In genomic region chr2:24122356-24123211, GRCh38 we compare ENCODE assay signal across 8 cellular contexts. TPM values are rescaled to one million over a fixed set of nuclear protein-coding genes. Genes with fewer than 3 reads are reported as not detected.
DNase-seq lines count a peak whose midpoint lies in the region; ATAC-seq lines count a peak whose summit lies in the region.

No MANE protein-coding gene starts in this region.

- H3K27me3 ChIP-seq in iPS-18a (ENCODE audit: control insufficient read depth, insufficient read depth, low read length), result peaks cover 9% of the 10 kb centered on the region

- H3K4me1 Mint-ChIP-seq in activated T-helper 1 cell treated with anti-CD3 and anti-CD28 coated beads, Interleukin-12 subunit alpha, Interleukin-12 subunit beta, Interleukin-2, Interleukin-4 antibody, amounts not matched to agents 30 ng/mL and 10 ng/mL and 1 ng/mL, durations not matched to agents 14 hours and 24 hours and 36 hours (ENCODE audit: low read depth), result peaks cover 15% of the 10 kb centered on the region

- no peaks in the 10 kb centered on the region for H3K36me3 ChIP-seq in iPS-18a (ENCODE audit: control insufficient read depth, low read depth, low read length)

- H3K9ac ChIP-seq in iPS-18a (ENCODE audit: low read length), result peak overlapping the region; percentile 60

- H3K9me3 Mint-ChIP-seq in activated T-helper 1 cell treated with anti-CD3 and anti-CD28 coated beads, Interleukin-12 subunit alpha, Interleukin-12 subunit beta, Interleukin-2, Interleukin-4 antibody, amounts not matched to agents 30 ng/mL and 10 ng/mL and 1 ng/mL, durations not matched to agents 14 hours and 24 hours and 36 hours, result no peaks in the 10 kb centered on the region

- no peaks in the 10 kb centered on the region for H3K9me3 ChIP-seq in iPS-18a (ENCODE audit: control insufficient read depth, low read depth, low read length)

- no peaks in the 10 kb centered on the region for H3K27me3 Mint-ChIP-seq in activated T-helper 1 cell treated with anti-CD3 and anti-CD28 coated beads, Interleukin-12 subunit alpha, Interleukin-12 subunit beta, Interleukin-2, Interleukin-4 antibody, amounts not matched to agents 30 ng/mL and 10 ng/mL and 1 ng/mL, durations not matched to agents 14 hours and 24 hours and 36 hours (ENCODE audit: insufficient read depth)

- ATAC-seq in stimulated activated naive CD8-positive, alpha-beta T cell treated with anti-CD3 and anti-CD28 coated beads, Interleukin-15, Interleukin-2, amounts not matched to agents 100 U/mL and 50 U/mL, for 24 hours, result peak; percentile 34
- no peak for ATAC-seq in HG02678 (IDR thresholded peaks at IDR 0.05; ENCODE audit: unreplicated experiment)

- intact Hi-C loops in activated T-helper 1 cell treated with anti-CD3 and anti-CD28 coated beads, Interleukin-12 subunit alpha, Interleukin-12 subunit beta, Interleukin-2, Interleukin-4 antibody, amounts not matched to agents 30 ng/mL and 10 ng/mL and 1 ng/mL, durations not matched to agents 14 hours and 24 hours and 36 hours (cut with micrococcal nuclease), result loop anchor here (1.0 to 10.0 kb wide), 5 partner anchors 38 to 242 kb away; partner anchors contain the start of genes ATAD2B, ITSN2, SF3B6 and TP53I3

- H3K4me1 ChIP-seq in iPS-18a (ENCODE audit: control insufficient read depth, low read depth, low read length), result peaks cover 15% of the 10 kb centered on the region

- peak; percentile 3 for DNase-seq in stimulated activated CD8-positive, alpha-beta memory T cell treated with anti-CD3 and anti-CD28 coated beads, Interleukin-15, amount 100 ng/mL, for 24 hours (ENCODE audit: low read depth)
- no peak for DNase-seq in stimulated activated CD8-positive, alpha-beta memory T cell treated with anti-CD3 and anti-CD28 coated beads, Interleukin-4, amount 100 ng/mL, for 48 hours
- DNase-seq in activated T-helper 1 cell treated with anti-CD3 and anti-CD28 coated beads, Interleukin-12 subunit alpha, Interleukin-12 subunit beta, Interleukin-2, Interleukin-4 antibody, amounts not matched to agents 30 ng/mL and 10 ng/mL and 1 ng/mL, durations not matched to agents 14 hours and 24 hours and 36 hours (ENCODE audit: low spot score), result no peak
- DNase-seq in stimulated activated naive CD8-positive, alpha-beta T cell treated with anti-CD3 and anti-CD28 coated beads, Interleukin-15, Interleukin-2, amounts not matched to agents 100 U/mL and 50 U/mL, for 24 hours, result no peak
- no peak for DNase-seq in NK-92 (lab: John Stamatoyannopoulos, UW; ENCODE audit: unreplicated experiment)
- DNase-seq in NCI-H2029 treated with DMSO at 0.1 percent for 48 hours (lab: John Stamatoyannopoulos, UW), result no peak

- peak overlapping the region; percentile 85 for H3K4me3 Mint-ChIP-seq in activated T-helper 1 cell treated with anti-CD3 and anti-CD28 coated beads, Interleukin-12 subunit alpha, Interleukin-12 subunit beta, Interleukin-2, Interleukin-4 antibody, amounts not matched to agents 30 ng/mL and 10 ng/mL and 1 ng/mL, durations not matched to agents 14 hours and 24 hours and 36 hours

- no peak overlapping the region for H3K27ac ChIP-seq in iPS-18a (ENCODE audit: low read length)

- no peaks in the 10 kb centered on the region for H3K36me3 Mint-ChIP-seq in activated T-helper 1 cell treated with anti-CD3 and anti-CD28 coated beads, Interleukin-12 subunit alpha, Interleukin-12 subunit beta, Interleukin-2, Interleukin-4 antibody, amounts not matched to agents 30 ng/mL and 10 ng/mL and 1 ng/mL, durations not matched to agents 14 hours and 24 hours and 36 hours (ENCODE audit: low read depth)

- peak overlapping the region; percentile 83 for H3K4me3 ChIP-seq in iPS-18a (ENCODE audit: low read length)

- H3K27ac Mint-ChIP-seq in activated T-helper 1 cell treated with anti-CD3 and anti-CD28 coated beads, Interleukin-12 subunit alpha, Interleukin-12 subunit beta, Interleukin-2, Interleukin-4 antibody, amounts not matched to agents 30 ng/mL and 10 ng/mL and 1 ng/mL, durations not matched to agents 14 hours and 24 hours and 36 hours, result peak overlapping the region; percentile 86

RNA-seq across cellular contexts. Expression of gene PFN4, which starts 0.6 kb away (rescaled TPM):
- total RNA-seq in activated T-helper 1 cell treated with anti-CD3 and anti-CD28 coated beads, Interleukin-12 subunit alpha, Interleukin-12 subunit beta, Interleukin-2, Interleukin-4 antibody, amounts not matched to agents 30 ng/mL and 10 ng/mL and 1 ng/mL, durations not matched to agents 14 hours and 24 hours and 36 hours, result not detected in 2 replicates

RNA-seq across cellular contexts. Expression of gene FAM228B, which starts 0.7 kb away (rescaled TPM):
- 3.1 and 4.8 TPM in 2 replicates for total RNA-seq in activated T-helper 1 cell treated with anti-CD3 and anti-CD28 coated beads, Interleukin-12 subunit alpha, Interleukin-12 subunit beta, Interleukin-2, Interleukin-4 antibody, amounts not matched to agents 30 ng/mL and 10 ng/mL and 1 ng/mL, durations not matched to agents 14 hours and 24 hours and 36 hours

RNA-seq across cellular contexts. Expression of gene TP53I3, which starts 38.0 kb away (rescaled TPM):
- total RNA-seq in activated T-helper 1 cell treated with anti-CD3 and anti-CD28 coated beads, Interleukin-12 subunit alpha, Interleukin-12 subunit beta, Interleukin-2, Interleukin-4 antibody, amounts not matched to agents 30 ng/mL and 10 ng/mL and 1 ng/mL, durations not matched to agents 14 hours and 24 hours and 36 hours, result 0.70 and 0.96 TPM in 2 replicates

RNA-seq across cellular contexts. Expression of gene SF3B6, which starts 46.5 kb away (rescaled TPM):
- total RNA-seq in activated T-helper 1 cell treated with anti-CD3 and anti-CD28 coated beads, Interleukin-12 subunit alpha, Interleukin-12 subunit beta, Interleukin-2, Interleukin-4 antibody, amounts not matched to agents 30 ng/mL and 10 ng/mL and 1 ng/mL, durations not matched to agents 14 hours and 24 hours and 36 hours, result 128 and 145 TPM in 2 replicates

RNA-seq across cellular contexts. Expression of gene FAM228A, which starts 52.3 kb away (rescaled TPM):
- total RNA-seq in activated T-helper 1 cell treated with anti-CD3 and anti-CD28 coated beads, Interleukin-12 subunit alpha, Interleukin-12 subunit beta, Interleukin-2, Interleukin-4 antibody, amounts not matched to agents 30 ng/mL and 10 ng/mL and 1 ng/mL, durations not matched to agents 14 hours and 24 hours and 36 hours, result not detected in 2 replicates
